In the genomic region with DNA sequence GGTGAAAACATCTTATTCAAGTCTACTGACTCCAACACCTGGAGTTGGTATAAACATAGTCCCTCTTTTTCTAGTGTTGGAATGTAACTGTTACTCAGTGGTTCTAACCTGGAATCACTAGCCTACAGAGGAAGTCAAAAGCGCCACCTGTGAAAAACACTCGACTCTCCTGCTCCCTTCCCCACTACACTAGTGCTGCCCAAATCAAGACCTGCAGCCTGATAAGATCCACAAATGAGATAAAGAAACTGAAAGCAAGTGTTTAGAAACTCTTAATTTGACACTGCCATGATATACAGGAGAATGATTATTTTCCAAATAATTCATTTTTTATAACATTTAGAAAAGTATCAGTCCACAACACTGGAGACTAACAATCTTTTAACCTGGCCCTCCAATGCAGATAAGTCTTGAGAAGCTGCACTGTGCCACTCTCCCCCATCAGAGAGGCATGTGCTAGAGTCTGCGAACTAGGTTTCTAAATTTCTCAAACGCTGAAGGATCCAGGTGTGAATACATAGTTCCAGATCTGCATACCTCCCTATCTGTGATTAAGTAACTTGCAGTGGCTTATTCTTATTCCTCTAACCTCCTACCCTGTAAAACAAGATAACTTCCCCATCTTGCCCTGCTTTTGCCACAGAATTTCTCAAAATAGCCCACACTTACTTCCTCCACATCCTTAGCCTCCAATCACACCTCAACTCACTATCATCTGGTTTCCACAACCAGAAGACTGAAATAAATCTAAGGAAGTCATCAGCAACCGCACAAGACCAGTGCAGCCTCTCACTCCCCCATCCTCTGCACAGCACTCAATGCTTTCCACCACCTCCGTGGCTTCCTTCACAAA, we compare ENCODE assay signal across 8 cellular contexts.
DNase-seq lines count a peak whose midpoint lies in the region; ATAC-seq, FAIRE-seq and TF ChIP-seq lines count a peak whose summit lies in the region.

No MANE protein-coding gene starts in this region.

- no peak overlapping the region for H3K4me2 ChIP-seq in osteoblast (ENCODE audit: insufficient read depth, low read length)

- intact Hi-C loops in psoas muscle (cut with DNase I), result no loop called here

- TF ChIP-seq CTCF in GM13976 (IDR thresholded peaks at IDR 0.05; ENCODE audit: borderline replicate concordance, control extremely low read depth, extremely low read depth, insufficient read depth, missing control alignments), result no peak
- TF ChIP-seq CTCF in psoas muscle (IDR thresholded peaks at IDR 0.05), result no peak
- TF ChIP-seq CTCF in endodermal cell (conservative IDR thresholded peaks at IDR 0.05), result no peak
- no peak for TF ChIP-seq CTCF in osteoblast (IDR thresholded peaks at IDR 0.05; ENCODE audit: extremely low read depth, low read depth, low read length)

- H3K4me1 Mint-ChIP-seq in endodermal cell, result peaks cover 2% of the 10 kb centered on the region

- no peak overlapping the region for H3K4me3 ChIP-seq in psoas muscle
- no peak overlapping the region for H3K4me3 ChIP-seq in endodermal cell (ENCODE audit: low read length)
- no peak overlapping the region for H3K4me3 ChIP-seq in osteoblast (ENCODE audit: insufficient read depth, low read length)

- H3K27ac ChIP-seq in psoas muscle (no peak overlapping the region), endodermal cell (ENCODE audit: low read depth, low read length) (no peak overlapping the region), osteoblast (ENCODE audit: low read depth, low read length) (no peak overlapping the region)

- DNase-seq in GM13976 (ENCODE audit: low spot score), result peak; percentile 58
- DNase-seq in KBM-7, result peak; percentile 97
- DNase-seq in frontal cortex (ENCODE audit: low spot score in 2 of 2), result peak; percentile 34 to 41
- DNase-seq in psoas muscle, result no peak
- DNase-seq in stimulated activated CD4-positive, alpha-beta T cell treated with anti-CD3 and anti-CD28 coated beads, Interleukin-4, amount 100 ng/mL, for 1 hour, result no peak
- no peak for DNase-seq in endodermal cell
- no peak for DNase-seq in osteoblast (ENCODE audit: insufficient read length, low spot score, missing footprints)

- H3K4me1 ChIP-seq in psoas muscle, result peaks cover 9% of the 10 kb centered on the region
- no peaks in the 10 kb centered on the region for H3K4me1 ChIP-seq in endodermal cell (ENCODE audit: control insufficient read depth, insufficient read depth, low read length)
- no peaks in the 10 kb centered on the region for H3K4me1 ChIP-seq in osteoblast (ENCODE audit: insufficient read depth, low read length)

- WGBS in psoas muscle, 3 donors, result 63 to 74% (median 68%) methylated on average over 6 of the region's 6 CpGs
- WGBS in endodermal cell (ENCODE audit: insufficient coverage in 1 of 2, insufficient read length in 1 of 2), 2 experiments, result 75 to 81% methylated on average over 6 of the region's 6 CpGs

- H3K79me2 ChIP-seq in osteoblast (ENCODE audit: insufficient read depth, low read length), result no peaks in the 10 kb centered on the region

- H3K27ac Mint-ChIP-seq in endodermal cell, result no peak overlapping the region

- no peaks in the 10 kb centered on the region for H3K27me3 Mint-ChIP-seq in endodermal cell (ENCODE audit: insufficient read depth)

- H3K27me3 ChIP-seq in psoas muscle (ENCODE audit: insufficient read depth in 3 of 3, low read length in 2 of 3) (no peaks in the 10 kb centered on the region), endodermal cell (ENCODE audit: control insufficient read depth, insufficient read depth, low read length, poor library complexity, severe bottlenecking) (no peaks in the 10 kb centered on the region), osteoblast (ENCODE audit: insufficient read depth, low read length) (no peaks in the 10 kb centered on the region)

- in situ Hi-C loops in GM13976 (cut with MboI; ENCODE audit: low sequenced_read_pairs, unreplicated experiment) (no loop called here), KBM-7 (cut with MboI; ENCODE audit: low pct_unique_long_range_greater_than_20kb, low sequenced_read_pairs) (no loop called here)

- no peaks in the 10 kb centered on the region for H4K20me1 ChIP-seq in osteoblast (ENCODE audit: insufficient read depth, low read length)

- H3K9me3 ChIP-seq in psoas muscle (no peaks in the 10 kb centered on the region), endodermal cell (ENCODE audit: control insufficient read depth, low read length) (no peaks in the 10 kb centered on the region), osteoblast (ENCODE audit: low read depth, low read length) (no peaks in the 10 kb centered on the region)

- no peak overlapping the region for H3K4me3 Mint-ChIP-seq in endodermal cell

- H3K36me3 ChIP-seq in psoas muscle (ENCODE audit: insufficient read depth in 1 of 2, low read depth in 1 of 2) (peaks cover 3 to 15% of the 10 kb centered on the region in 2 donors), endodermal cell (ENCODE audit: control insufficient read depth, insufficient read depth, low read length) (peaks cover 32% of the 10 kb centered on the region), osteoblast (ENCODE audit: insufficient read depth, low read length) (peaks cover 20% of the 10 kb centered on the region)

- H3K36me3 Mint-ChIP-seq in endodermal cell (ENCODE audit: low read depth), result peaks cover 49% of the 10 kb centered on the region

- no peak overlapping the region for H2AFZ ChIP-seq in osteoblast (ENCODE audit: low read length)

- peaks cover 6% of the 10 kb centered on the region for H3K9me3 Mint-ChIP-seq in endodermal cell

- no peak for FAIRE-seq in frontal cortex (lab: Jason Lieb, UNC)

- ATAC-seq in GM21528 (IDR thresholded peaks at IDR 0.05; ENCODE audit: low FRiP score, unreplicated experiment) (peak; percentile 79), psoas muscle (no peak)

- no peak overlapping the region for H3K9ac ChIP-seq in endodermal cell (ENCODE audit: extremely low read depth, low read length, poor library complexity, severe bottlenecking)

Comparison
In these comparisons a context has a peak if more than half of its experiments do, and no peak if none do; other contexts are left out.
1. DNase-seq: peak in GM13976 (single experiment), KBM-7 (single experiment) and frontal cortex (2 of 2); none in psoas muscle (0 of 2), stimulated activated CD4-positive, alpha-beta T cell treated with anti-CD3 and anti-CD28 coated beads, Interleukin-4, amount 100 ng/mL, for 1 hour (single experiment), endodermal cell (single experiment) and osteoblast (single experiment).